ENCODE assay signal across 8 cellular contexts in genomic region chr14:65170768-65171251, GRCh38.
DNase-seq lines count a peak whose midpoint lies in the region; ATAC-seq and TF ChIP-seq lines count a peak whose summit lies in the region.

No MANE protein-coding gene starts in this region.

- H3K27me3 Mint-ChIP-seq in activated naive CD8-positive, alpha-beta T cell: peaks cover 4% of the 10 kb centered on the region

- peaks cover 10% of the 10 kb centered on the region; the same call in 1 of the 2 replicates for H3F3A ChIP-seq in GM23248 (ENCODE audit: insufficient read depth)

- H3K36me3 Mint-ChIP-seq in activated naive CD8-positive, alpha-beta T cell: no peaks in the 10 kb centered on the region

- H3K9me3 ChIP-seq in GM23248 (ENCODE audit: low read depth) (no peaks in the 10 kb centered on the region), RWPE2 (ENCODE audit: severe bottlenecking) (no peaks in the 10 kb centered on the region)

- H3K4me3 ChIP-seq in GM23248: peak overlapping the region; percentile 54
- no peak overlapping the region for H3K4me3 ChIP-seq in RWPE2 (ENCODE audit: severe bottlenecking)

- intact Hi-C loops in left ventricle myocardium superior (cut with micrococcal nuclease): no loop called here
- intact Hi-C loops in sciatic nerve (cut with DNase I): no loop called here

- no peaks in the 10 kb centered on the region for H3K79me2 ChIP-seq in GM23248 (ENCODE audit: insufficient read depth)

- H3K4me1 Mint-ChIP-seq in activated naive CD8-positive, alpha-beta T cell (ENCODE audit: low read depth): peaks cover 9% of the 10 kb centered on the region

- H2AFZ ChIP-seq in GM23248: peak overlapping the region; percentile 82

- WGBS in GM23248 (ENCODE audit: low coverage in 1 of 2, low lambda C conversion rate in 2 of 2, missing lambda C conversion rate in 2 of 2), 2 experiments: 11 to 15% methylated on average over 15 of the region's 15 CpGs

- H3K9me3 Mint-ChIP-seq in activated naive CD8-positive, alpha-beta T cell (ENCODE audit: low read depth): no peaks in the 10 kb centered on the region

- H3K36me3 ChIP-seq in GM23248 (ENCODE audit: low read depth) (no peaks in the 10 kb centered on the region), RWPE2 (ENCODE audit: low read depth) (no peaks in the 10 kb centered on the region)

- H3K27me3 ChIP-seq in GM23248 (replicated peaks; ENCODE audit: insufficient read depth) (no peaks in the 10 kb centered on the region), RWPE2 (ENCODE audit: insufficient read depth, poor library complexity, severe bottlenecking) (no peaks in the 10 kb centered on the region)

- peak overlapping the region; percentile 83 for H3K4me3 Mint-ChIP-seq in activated naive CD8-positive, alpha-beta T cell

- DNase-seq in AG08395 (ENCODE audit: low spot score) (peak; percentile 65), GM23248 (peak; percentile 91), RWPE2 (ENCODE audit: low spot score) (no peak), left ventricle myocardium superior (peak; percentile 32), sciatic nerve (ENCODE audit: low spot score) (no peak), NCI-H524 (lab: John Stamatoyannopoulos, UW) (no peak)

- TF ChIP-seq CTCF in RWPE2 (IDR thresholded peaks at IDR 0.05; ENCODE audit: poor library complexity, severe bottlenecking): peak; percentile 15

- peaks cover 15% of the 10 kb centered on the region for H3K4me1 ChIP-seq in GM23248 (ENCODE audit: insufficient read depth)
- no peaks in the 10 kb centered on the region for H3K4me1 ChIP-seq in RWPE2 (ENCODE audit: insufficient read depth, poor library complexity, severe bottlenecking)

- H3K4me2 ChIP-seq in GM23248 (ENCODE audit: unreplicated experiment): peak overlapping the region; percentile 56

- H3K27ac ChIP-seq in GM23248 (peak overlapping the region; percentile 51; the same call in 1 of the 2 replicates), RWPE2 (ENCODE audit: poor library complexity, severe bottlenecking) (no peak overlapping the region)

- in situ Hi-C loops in GM23248 (cut with MboI): loop anchor here (25.0 kb wide), 1 partner anchor 891 kb away; no protein-coding TSS in a partner anchor

- H3K27ac Mint-ChIP-seq in activated naive CD8-positive, alpha-beta T cell: no peak overlapping the region

- no peaks in the 10 kb centered on the region for H3K9me2 ChIP-seq in GM23248 (ENCODE audit: insufficient read depth)

- H3K9ac ChIP-seq in GM23248: peak overlapping the region; percentile 58

- ATAC-seq in RWPE2 (ENCODE audit: low read depth): peak; percentile 64; the same call in 2 of the 3 replicates
- ATAC-seq in left ventricle myocardium superior: peak; percentile 46
- ATAC-seq in sciatic nerve: peak; percentile 48
- ATAC-seq in GM21528 (IDR thresholded peaks at IDR 0.05; ENCODE audit: low FRiP score, unreplicated experiment): no peak

- no peaks in the 10 kb centered on the region for H4K20me1 ChIP-seq in GM23248 (ENCODE audit: insufficient read depth)

Comparison
In these comparisons a context has a peak if more than half of its experiments do, and no peak if none do; other contexts are left out.
1. DNase-seq: peak in AG08395 (single experiment), GM23248 (single experiment) and left ventricle myocardium superior (single experiment); none in RWPE2 (single experiment), sciatic nerve (single experiment) and NCI-H524 (0 of 2).